1 cellular context compared by ENCODE assay signal in genomic region chr5:136236479-136237083, GRCh38.
TF ChIP-seq lines count a peak whose summit lies in the region.

No MANE protein-coding gene starts in this region.

TF ChIP-seq in HEK293, 187 proteins besides CTCF, POLR2A, EP300 and RAD21 (continued from another document):
- TF ChIP-seq, protein P1, sequence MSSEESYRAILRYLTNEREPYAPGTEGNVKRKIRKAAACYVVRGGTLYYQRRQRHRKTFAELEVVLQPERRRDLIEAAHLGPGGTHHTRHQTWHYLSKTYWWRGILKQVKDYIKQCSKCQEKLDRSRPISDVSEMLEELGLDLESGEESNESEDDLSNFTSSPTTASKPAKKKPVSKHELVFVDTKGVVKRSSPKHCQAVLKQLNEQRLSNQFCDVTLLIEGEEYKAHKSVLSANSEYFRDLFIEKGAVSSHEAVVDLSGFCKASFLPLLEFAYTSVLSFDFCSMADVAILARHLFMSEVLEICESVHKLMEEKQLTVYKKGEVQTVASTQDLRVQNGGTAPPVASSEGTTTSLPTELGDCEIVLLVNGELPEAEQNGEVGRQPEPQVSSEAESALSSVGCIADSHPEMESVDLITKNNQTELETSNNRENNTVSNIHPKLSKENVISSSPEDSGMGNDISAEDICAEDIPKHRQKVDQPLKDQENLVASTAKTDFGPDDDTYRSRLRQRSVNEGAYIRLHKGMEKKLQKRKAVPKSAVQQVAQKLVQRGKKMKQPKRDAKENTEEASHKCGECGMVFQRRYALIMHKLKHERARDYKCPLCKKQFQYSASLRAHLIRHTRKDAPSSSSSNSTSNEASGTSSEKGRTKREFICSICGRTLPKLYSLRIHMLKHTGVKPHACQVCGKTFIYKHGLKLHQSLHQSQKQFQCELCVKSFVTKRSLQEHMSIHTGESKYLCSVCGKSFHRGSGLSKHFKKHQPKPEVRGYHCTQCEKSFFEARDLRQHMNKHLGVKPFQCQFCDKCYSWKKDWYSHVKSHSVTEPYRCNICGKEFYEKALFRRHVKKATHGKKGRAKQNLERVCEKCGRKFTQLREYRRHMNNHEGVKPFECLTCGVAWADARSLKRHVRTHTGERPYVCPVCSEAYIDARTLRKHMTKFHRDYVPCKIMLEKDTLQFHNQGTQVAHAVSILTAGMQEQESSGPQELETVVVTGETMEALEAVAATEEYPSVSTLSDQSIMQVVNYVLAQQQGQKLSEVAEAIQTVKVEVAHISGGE (tag by site-specific recombination; conservative IDR thresholded peaks at IDR 0.05; ENCODE audit: low read depth) = no peak
- no peak for TF ChIP-seq ZXDB (tag by site-specific recombination; IDR thresholded peaks at IDR 0.05)
- TF ChIP-seq ZNF398 (tag by site-specific recombination; IDR thresholded peaks at IDR 0.05) = 0 out of 2 replicates have a peak, but pooled peaks have one; percentile 11
- TF ChIP-seq ZNF600 (tag by site-specific recombination; IDR thresholded peaks at IDR 0.05) = peak; percentile 83
- TF ChIP-seq ZFHX2 (tag by site-specific recombination; conservative IDR thresholded peaks at IDR 0.05) = peak; percentile 49
- peak; percentile 97 for TF ChIP-seq SP7 (tag by site-specific recombination; IDR thresholded peaks at IDR 0.05)
